ENCODE assay signal across 13 cellular contexts in genomic region chr2:145593991-145594702, GRCh38.
DNase-seq lines count a peak whose midpoint lies in the region; ATAC-seq and TF ChIP-seq lines count a peak whose summit lies in the region.
"Had no signal": no experiment of that assay in that cellular context is flagged by ENCODE, and none has a peak within 500 bp of the region (broad histone marks: within the 10 kb centered on the region; RNA-seq: fewer than 3 reads in every experiment).

No MANE protein-coding gene starts in this region.

- no peaks in the 10 kb centered on the region for H3K9me3 ChIP-seq in SJSA1 (replicated peaks)
- no peaks in the 10 kb centered on the region for H3K9me3 ChIP-seq in gastroesophageal sphincter
- no peaks in the 10 kb centered on the region for H3K9me3 ChIP-seq in gastrocnemius medialis

- H3K4me3 ChIP-seq in SJSA1 = no peak overlapping the region
- no peak overlapping the region for H3K4me3 ChIP-seq in gastroesophageal sphincter
- no peak overlapping the region for H3K4me3 ChIP-seq in gastrocnemius medialis
- H3K4me3 ChIP-seq: coronary artery had no signal

- TF ChIP-seq CTCF in 22Rv1 (IDR thresholded peaks at IDR 0.05) (peak; percentile 29; the same call in 1 of the 2 replicates), gastroesophageal sphincter (IDR thresholded peaks at IDR 0.05) (no peak), gastrocnemius medialis (IDR thresholded peaks at IDR 0.05 in 4 of 5, conservative IDR thresholded peaks at IDR 0.05 in 1 of 5) (no peak)

- peaks cover 35% of the 10 kb centered on the region for H3K4me1 ChIP-seq in SJSA1 (replicated peaks)
- no peaks in the 10 kb centered on the region for H3K4me1 ChIP-seq in gastroesophageal sphincter
- no peaks in the 10 kb centered on the region for H3K4me1 ChIP-seq in gastrocnemius medialis

- intact Hi-C loops in gastrocnemius medialis (cut with DNase I; ENCODE audit: low total_unique reads) = no loop called here

- H3K36me3 ChIP-seq in SJSA1 = no peaks in the 10 kb centered on the region
- H3K36me3 ChIP-seq in gastroesophageal sphincter = no peaks in the 10 kb centered on the region
- no peaks in the 10 kb centered on the region for H3K36me3 ChIP-seq in gastrocnemius medialis

- in situ Hi-C loops in gastrocnemius medialis (cut with MboI; ENCODE audit: low sequenced_read_pairs in 4 of 4) = no loop called here

- ATAC-seq in GM21360 (IDR thresholded peaks at IDR 0.05; ENCODE audit: unreplicated experiment) (peak; percentile 4), gastroesophageal sphincter (no peak), gastrocnemius medialis (no peak)

- no peak for TF ChIP-seq EP300 in gastroesophageal sphincter (IDR thresholded peaks at IDR 0.05)

- H3K27me3 ChIP-seq in SJSA1 (replicated peaks) = no peaks in the 10 kb centered on the region
- no peaks in the 10 kb centered on the region for H3K27me3 ChIP-seq in gastroesophageal sphincter
- H3K27me3 ChIP-seq in gastrocnemius medialis = no peaks in the 10 kb centered on the region

- 48 to 83% methylated on average over 2 of the region's 2 CpGs for WGBS in gastroesophageal sphincter (ENCODE audit: low coverage in 1 of 2), 2 donors

- no peak for TF ChIP-seq POLR2A in gastroesophageal sphincter (IDR thresholded peaks at IDR 0.05)
- no peak for TF ChIP-seq POLR2A in gastrocnemius medialis (IDR thresholded peaks at IDR 0.05)

- H3K27ac ChIP-seq in 22Rv1 (peak overlapping the region; percentile 34; the same call in 1 of the 2 replicates), SJSA1 (peak overlapping the region; percentile 51), gastroesophageal sphincter (no peak overlapping the region), gastrocnemius medialis (no peak overlapping the region)
- H3K27ac ChIP-seq: coronary artery had no signal

- DNase-seq in SJSA1 (ENCODE audit: low read depth in 1 of 2, low spot score in 2 of 2) = peak; percentile 62 to 79
- DNase-seq in foreskin melanocyte = peak; percentile 11
- no peak for DNase-seq in NCI-H1694 treated with DMSO at 0.1 percent for 48 hours (lab: John Stamatoyannopoulos, UW)
- no peak for DNase-seq in gastrocnemius medialis
- DNase-seq in SW480 (ENCODE audit: low spot score) = no peak
- DNase-seq: activated CD4-positive, alpha-beta T cell treated with anti-CD3 and anti-CD28 coated beads, Interleukin-2, amount 10 ng/mL, durations not matched to agents 7 days and 5 days; CD4-positive, alpha-beta T cell; NCI-H1105; stimulated activated naive B cell treated with anti-CD40 and anti-IgM and Interleukin-4, amounts not matched to agents 10 μg/mL and 1 μg/mL and 100 μg/mL, for 72 hours had no signal

Comparison
In these comparisons a context has a peak if more than half of its experiments do, and no peak if none do; other contexts are left out.
1. H3K27ac ChIP-seq: peak in 22Rv1 (single experiment) and SJSA1 (single experiment); none in gastroesophageal sphincter (0 of 4) and gastrocnemius medialis (0 of 4).
2. DNase-seq: peak in SJSA1 (2 of 2) and foreskin melanocyte (single experiment); none in NCI-H1694 treated with DMSO at 0.1 percent for 48 hours (single experiment), gastrocnemius medialis (0 of 2) and SW480 (single experiment).